In genomic region chr5:134413046-134413445, GRCh38 we compare ENCODE assay signal across 17 cellular contexts. TPM values are rescaled to one million over a fixed set of nuclear protein-coding genes. Genes with fewer than 3 reads are reported as not detected.
DNase-seq lines count a peak whose midpoint lies in the region; ATAC-seq, FAIRE-seq and TF ChIP-seq lines count a peak whose summit lies in the region.
"Had no signal": no experiment of that assay in that cellular context is flagged by ENCODE, and none has a peak within 500 bp of the region (broad histone marks: within the 10 kb centered on the region; RNA-seq: fewer than 3 reads in every experiment).

No MANE protein-coding gene starts in this region.

- H3K27me3 Mint-ChIP-seq in MCF 10A (ENCODE audit: insufficient read depth, unreplicated experiment) (no peaks in the 10 kb centered on the region), T-cell (no peaks in the 10 kb centered on the region)

- TF ChIP-seq EP300 in HepG2 (IDR thresholded peaks at IDR 0.05; ENCODE audit: low read depth in 2 of 2, low read length in 2 of 2) (no peak), HepG2 (CRISPR knock-in tag; IDR thresholded peaks at IDR 0.05; ENCODE audit: borderline replicate concordance) (no peak)

- in situ Hi-C loops in HepG2 (cut with HindIII; ENCODE audit: extremely low pct_ligation_motif_present, low pct_unique_long_range_greater_than_20kb), result loop anchor here (5.0 kb wide), 1 partner anchor 99 kb away; no protein-coding TSS in a partner anchor

- no peak for TF ChIP-seq RAD21 in HepG2 (CRISPR knock-in tag; IDR thresholded peaks at IDR 0.05)

- intact Hi-C loops in MCF 10A (cut with micrococcal nuclease), result loop anchor here (2.0 kb wide), 1 partner anchor 42 kb away; the partner anchor contains the start of gene UBE2B
- intact Hi-C loops in breast epithelium (cut with DNase I; ENCODE audit: low total_unique reads), result loop anchor here (10.0 kb wide), 2 partner anchors 52 to 112 kb away; partner anchors contain the start of gene JADE2
- intact Hi-C loops in HepG2 (cut with micrococcal nuclease; ENCODE audit: unreplicated experiment), result loop anchor here (5.0 kb wide), 2 partner anchors 41 to 164 kb away; partner anchors contain the start of gene UBE2B
- intact Hi-C loops in testis (cut with DNase I; ENCODE audit: low total_unique reads), result no loop called here

- CTCF ChIA-PET in MCF 10A (lab: Yijun Ruan, JAX), result interaction anchor here (0.6 to 8.5 kb wide), 10 partner anchors 24 to 183 kb away, joined by 3 to 86 read pairs (median 13); no protein-coding TSS in a partner anchor
- CTCF ChIA-PET in T-cell (lab: Charles Lee), result no interaction called here
- CTCF ChIA-PET in HepG2 (lab: Yijun Ruan, JAX; ENCODE audit: low intra/inter-chr PET ratio, low total read pairs), result interaction anchor here (2.1 kb wide), 1 partner anchor 165 kb away, joined by 12 read pairs; no protein-coding TSS in a partner anchor

- peaks cover 14% of the 10 kb centered on the region for H3K36me3 Mint-ChIP-seq in MCF 10A (ENCODE audit: insufficient read depth, unreplicated experiment)
- H3K36me3 Mint-ChIP-seq in T-cell, result peaks cover 4% of the 10 kb centered on the region

- H3K9ac ChIP-seq in HepG2 (ENCODE audit: insufficient read depth, low read depth, low read length), result peak overlapping the region; percentile 32

- ATAC-seq in T-cell (replicated peaks in 1 of 4), result no peak
- ATAC-seq in HepG2, result no peak
- ATAC-seq in HG02973 (IDR thresholded peaks at IDR 0.05; ENCODE audit: unreplicated experiment), result no peak
- no peak for ATAC-seq in HG02981 (IDR thresholded peaks at IDR 0.05; ENCODE audit: unreplicated experiment)
- ATAC-seq: activated T-cell treated with anti-CD3 and anti-CD28 coated beads, Interleukin-2, amount 50 U/mL, for 4 hours; SK-N-SH treated with all-trans-retinoic acid at 6 μM for 48 hours had no signal

- POLR2A ChIA-PET in MCF 10A (lab: Yijun Ruan, JAX), result interaction anchor here (0.6 to 8.3 kb wide), 13 partner anchors 16 to 188 kb away, joined by 3 to 125 read pairs (median 19); partner anchors contain the start of genes JADE2 and UBE2B
- POLR2A ChIA-PET in T-cell (lab: Charles Lee), result interaction anchor here in 1 of 2 donors (0.6 kb wide), 1 partner anchor 113 kb away, joined by 3 read pairs; no protein-coding TSS in a partner anchor
- POLR2A ChIA-PET in HepG2 (lab: Yijun Ruan, JAX), result interaction anchor here (1.2 to 8.7 kb wide), 6 partner anchors 53 to 174 kb away, joined by 4 to 127 read pairs (median 52); partner anchors contain the start of gene JADE2

- DNase-seq in MCF 10A (ENCODE audit: unreplicated experiment) (no peak), breast epithelium (ENCODE audit: low spot score in 2 of 2) (no peak), T-cell (no peak), HepG2 (ENCODE audit: low spot score) (no peak), testis (peak; percentile 28), H54 (ENCODE audit: insufficient read length, low spot score) (no peak)
- DNase-seq: activated CD4-positive, CD25-positive, alpha-beta regulatory T cell; activated T-cell treated with anti-CD3 and anti-CD28 coated beads, Interleukin-2, amount 50 U/mL, for 4 hours; dorsolateral prefrontal cortex; IMR-90; NCI-H1417; NCI-H446; nucleus accumbens had no signal

- H3K9me3 ChIP-seq in breast epithelium (no peaks in the 10 kb centered on the region), HepG2 (ENCODE audit: low read length) (no peaks in the 10 kb centered on the region), testis (no peaks in the 10 kb centered on the region)

- FAIRE-seq in HepG2 (lab: Jason Lieb, UNC) (no peak), H54 (lab: Jason Lieb, UNC) (no peak)

- no peak overlapping the region for H2AFZ ChIP-seq in HepG2 (ENCODE audit: low read length)

- no TSS peak for BruUV-seq in MCF 10A (replicated peaks; lab: Mats Ljungman, UMichigan)
- no TSS peak for BruUV-seq in HepG2 (replicated peaks; lab: Mats Ljungman, UMichigan)

- peak overlapping the region in 1 of 2 donors; percentile 84 for H3K27ac ChIP-seq in breast epithelium
- H3K27ac ChIP-seq in HepG2 (ENCODE audit: extremely low read length, insufficient read depth, low read length), result peak overlapping the region; percentile 96
- H3K27ac ChIP-seq in testis, result peak overlapping the region; percentile 66 to 83

- peak overlapping the region; percentile 91 for H3K27ac Mint-ChIP-seq in MCF 10A (ENCODE audit: low read depth, unreplicated experiment)
- no peak overlapping the region for H3K27ac Mint-ChIP-seq in T-cell

- H3K27me3 ChIP-seq in breast epithelium (no peaks in the 10 kb centered on the region), HepG2 (ENCODE audit: control insufficient read depth in 1 of 2, insufficient read depth in 2 of 2, low read length in 2 of 2) (no peaks in the 10 kb centered on the region; a peak in 1 of 5 replicates), testis (no peaks in the 10 kb centered on the region)
- H3K27me3 ChIP-seq: dorsolateral prefrontal cortex had no signal

- 62% methylated on average over 2 of the region's 2 CpGs for WGBS in HepG2 (ENCODE audit: low lambda C conversion rate)
- WGBS in testis, 2 donors, result 43 to 45% methylated on average over 2 of the region's 2 CpGs

- no peaks in the 10 kb centered on the region for H4K20me1 ChIP-seq in HepG2 (ENCODE audit: insufficient read depth, low read length)

- peaks cover 31% of the 10 kb centered on the region for H3K4me1 Mint-ChIP-seq in MCF 10A (ENCODE audit: insufficient read depth, unreplicated experiment)
- peaks cover 28 to 42% (median 41%) of the 10 kb centered on the region in 3 donors for H3K4me1 Mint-ChIP-seq in T-cell

- H3K9me3 Mint-ChIP-seq in MCF 10A (ENCODE audit: unreplicated experiment) (no peaks in the 10 kb centered on the region), T-cell (no peaks in the 10 kb centered on the region)
- H3K9me3 Mint-ChIP-seq: activated T-cell treated with anti-CD3 and anti-CD28 coated beads, Interleukin-2, amount 50 U/mL, for 4 hours; H9 had no signal

- H3K4me3 ChIP-seq in breast epithelium, result no peak overlapping the region
- peak overlapping the region in 2 of 3 experiments; percentile 94 to 95; a peak in 2 of 6 replicates for H3K4me3 ChIP-seq in HepG2 (replicated peaks in 1 of 3; ENCODE audit: insufficient read depth in 1 of 3, low read depth in 2 of 3, low read length in 3 of 3)
- no peak overlapping the region for H3K4me3 ChIP-seq in testis

- H3K36me3 ChIP-seq in breast epithelium (no peaks in the 10 kb centered on the region), HepG2 (replicated peaks in 1 of 2; ENCODE audit: control insufficient read depth in 1 of 2, insufficient read depth in 2 of 2, low read length in 2 of 2) (no peaks in the 10 kb centered on the region; a peak in 2 of 5 replicates), testis (ENCODE audit: low read depth, missing control alignments) (no peaks in the 10 kb centered on the region)

- TF ChIP-seq CTCF in MCF 10A (IDR thresholded peaks at IDR 0.05; ENCODE audit: unreplicated experiment), result no peak
- TF ChIP-seq CTCF in breast epithelium (IDR thresholded peaks at IDR 0.05), result no peak
- no peak for TF ChIP-seq CTCF in HepG2 (CRISPR knock-in tag; IDR thresholded peaks at IDR 0.05)
- TF ChIP-seq CTCF in testis (IDR thresholded peaks at IDR 0.05), result no peak

- H3K4me2 ChIP-seq in HepG2 (ENCODE audit: low read depth, low read length), result peak overlapping the region; percentile 94

- H3K4me1 ChIP-seq in breast epithelium (peaks cover 4 to 8% of the 10 kb centered on the region in 2 donors), HepG2 (ENCODE audit: insufficient read depth, low read length) (peaks cover 76% of the 10 kb centered on the region), testis (peaks cover 32% of the 10 kb centered on the region)

- H3K4me3 Mint-ChIP-seq in MCF 10A (ENCODE audit: unreplicated experiment), result no peak overlapping the region
- H3K4me3 Mint-ChIP-seq in T-cell, result peak overlapping the region; percentile 37 to 93 (median 91)

- peaks cover 26% of the 10 kb centered on the region for H3K79me2 ChIP-seq in HepG2 (ENCODE audit: insufficient read depth, low read length)

- TF ChIP-seq POLR2A in breast epithelium (IDR thresholded peaks at IDR 0.05), result no peak
- no peak for TF ChIP-seq POLR2A in HepG2 (IDR thresholded peaks at IDR 0.05; ENCODE audit: insufficient read depth in 1 of 2, low read depth in 2 of 2, low read length in 2 of 2)
- no peak for TF ChIP-seq POLR2A in testis (IDR thresholded peaks at IDR 0.05)
- TF ChIP-seq POLR2A in H54 (IDR thresholded peaks at IDR 0.05; ENCODE audit: low read depth, low read length), result no peak

RNA-seq across cellular contexts. Expression of gene CDKN2AIPNL, which starts 1.4 kb away (rescaled TPM):
- total RNA-seq in MCF 10A (2022), result 75.1 and 82.4 TPM in 2 replicates
- 10 to 100 TPM; 16.2 to 20.8 (median 19.7) TPM for total RNA-seq in breast epithelium
- total RNA-seq in T-cell, result 10 to 100 TPM; 14.0 to 17.3 (median 15.3) TPM
- 46.5 and 51.2 TPM in 2 replicates for total RNA-seq in HepG2 (2016; rRNA removed; fragmentation: Illumina TruSeq; extraction: Trizol)
- 43.9 and 45.2 TPM in 2 replicates for total RNA-seq in HepG2 (2016; cell fraction: cytosol; rRNA removed; fragmentation: Illumina TruSeq; extraction: Trizol; ENCODE audit: low read depth)
- total RNA-seq in HepG2 (2016; cell fraction: insoluble cytoplasmic fraction; rRNA removed; fragmentation: Illumina TruSeq; extraction: Trizol), result 51.0 and 57.6 TPM in 2 replicates
- 82.5 and 85.3 TPM in 2 replicates for total RNA-seq in HepG2 (2016; cell fraction: membrane; rRNA removed; fragmentation: Illumina TruSeq; extraction: Trizol)
- 16.1 and 18.5 TPM in 2 replicates for total RNA-seq in HepG2 (2016; cell fraction: nucleus; rRNA removed; fragmentation: Illumina TruSeq; extraction: Trizol)
- 13.5 and 17.4 TPM in 2 replicates for polyA plus RNA-seq in HepG2 (2011; rRNA removed)
- 15.3 and 17.9 TPM in 2 replicates for polyA plus RNA-seq in HepG2 (2011; cell fraction: cytosol; rRNA removed)
- polyA plus RNA-seq in HepG2 (2011; cell fraction: nucleus; rRNA removed), result 3.4 and 4.0 TPM in 2 replicates
- 16.4 and 22.9 TPM in 2 replicates for polyA plus RNA-seq in HepG2 (2012)
- 45.6 and 53.1 TPM in 2 replicates for polyA plus RNA-seq in HepG2 (2016; cell fraction: cytosol; fragmentation: Illumina TruSeq; extraction: Trizol; ENCODE audit: low read depth)
- 52.5 and 57.0 TPM in 2 replicates for polyA plus RNA-seq in HepG2 (2016; cell fraction: insoluble cytoplasmic fraction; fragmentation: Illumina TruSeq; extraction: Trizol; ENCODE audit: low read depth)
- 72.1 and 73.9 TPM in 2 replicates for polyA plus RNA-seq in HepG2 (2016; cell fraction: membrane; fragmentation: Illumina TruSeq; extraction: Trizol; ENCODE audit: low read depth)
- polyA plus RNA-seq in HepG2 (2016; cell fraction: nucleus; fragmentation: Illumina TruSeq; extraction: Trizol; ENCODE audit: insufficient read depth, low read depth), result 25.5 and 28.1 TPM in 2 replicates
- polyA minus RNA-seq in HepG2 (2011; rRNA and poly(A)+ RNA removed; ENCODE audit: low replicate concordance), result 7.8 TPM in 2 replicates
- polyA minus RNA-seq in HepG2 (2011; cell fraction: cytosol; rRNA and poly(A)+ RNA removed), result 5.6 and 10.3 TPM in 2 replicates
- polyA minus RNA-seq in HepG2 (2011; cell fraction: nucleus; rRNA and poly(A)+ RNA removed), result 5.3 and 6.8 TPM in 2 replicates
- total RNA-seq in testis, result 10 to 100 TPM; 36.0 to 42.6 TPM
- 37.1 TPM for polyA plus RNA-seq in testis (ENCODE audit: insufficient read depth, low read depth, low replicate concordance)

RNA-seq across cellular contexts. Expression of gene UBE2B, which starts 41.7 kb away (rescaled TPM):
- 178 and 186 TPM in 2 replicates for total RNA-seq in MCF 10A (2022)
- total RNA-seq in breast epithelium, result 10 to 100 TPM; 54.6 to 76.7 (median 72.2) TPM
- total RNA-seq in T-cell, result 100 to 1,000 TPM in 3 of 5 donors, 10 to 100 TPM in 2; 97.2 to 135 (median 101) TPM
- total RNA-seq in HepG2 (2016; rRNA removed; fragmentation: Illumina TruSeq; extraction: Trizol), result 25.2 and 56.7 TPM in 2 replicates
- 16.1 and 17.6 TPM in 2 replicates for total RNA-seq in HepG2 (2016; cell fraction: cytosol; rRNA removed; fragmentation: Illumina TruSeq; extraction: Trizol; ENCODE audit: low read depth)
- total RNA-seq in HepG2 (2016; cell fraction: insoluble cytoplasmic fraction; rRNA removed; fragmentation: Illumina TruSeq; extraction: Trizol), result 29.1 and 44.6 TPM in 2 replicates
- total RNA-seq in HepG2 (2016; cell fraction: membrane; rRNA removed; fragmentation: Illumina TruSeq; extraction: Trizol), result 26.0 and 31.6 TPM in 2 replicates
- 26.2 and 31.7 TPM in 2 replicates for total RNA-seq in HepG2 (2016; cell fraction: nucleus; rRNA removed; fragmentation: Illumina TruSeq; extraction: Trizol)
- polyA plus RNA-seq in HepG2 (2011; rRNA removed), result 35.1 and 56.0 TPM in 2 replicates
- polyA plus RNA-seq in HepG2 (2011; cell fraction: cytosol; rRNA removed), result 18.5 and 31.0 TPM in 2 replicates
- polyA plus RNA-seq in HepG2 (2011; cell fraction: nucleus; rRNA removed), result 12.3 and 14.0 TPM in 2 replicates
- 85.2 and 106 TPM in 2 replicates for polyA plus RNA-seq in HepG2 (2012)
- polyA plus RNA-seq in HepG2 (2016; cell fraction: cytosol; fragmentation: Illumina TruSeq; extraction: Trizol; ENCODE audit: low read depth), result 101 and 112 TPM in 2 replicates
- polyA plus RNA-seq in HepG2 (2016; cell fraction: insoluble cytoplasmic fraction; fragmentation: Illumina TruSeq; extraction: Trizol; ENCODE audit: low read depth), result 182 and 192 TPM in 2 replicates
- 120 and 123 TPM in 2 replicates for polyA plus RNA-seq in HepG2 (2016; cell fraction: membrane; fragmentation: Illumina TruSeq; extraction: Trizol; ENCODE audit: low read depth)
- 90.3 and 94.9 TPM in 2 replicates for polyA plus RNA-seq in HepG2 (2016; cell fraction: nucleus; fragmentation: Illumina TruSeq; extraction: Trizol; ENCODE audit: insufficient read depth, low read depth)
- 10.4 and 11.4 TPM in 2 replicates for polyA minus RNA-seq in HepG2 (2011; rRNA and poly(A)+ RNA removed; ENCODE audit: low replicate concordance)
- 32.0 and 33.5 TPM in 2 replicates for polyA minus RNA-seq in HepG2 (2011; cell fraction: cytosol; rRNA and poly(A)+ RNA removed)
- polyA minus RNA-seq in HepG2 (2011; cell fraction: nucleus; rRNA and poly(A)+ RNA removed), result 29.6 and 45.0 TPM in 2 replicates
- total RNA-seq in testis, result 10 to 100 TPM; 70.9 to 87.4 TPM
- 95.6 TPM for polyA plus RNA-seq in testis (ENCODE audit: insufficient read depth, low read depth, low replicate concordance)

RNA-seq across cellular contexts. Expression of gene CDKL3, which starts 46.1 kb away (rescaled TPM):
- total RNA-seq in MCF 10A (2022) (9.0 and 12.8 TPM in 2 replicates), breast epithelium (1 to 10 TPM; 1.3 to 2.3 (median 1.4) TPM), T-cell (1 to 10 TPM in 3 of 5 donors, under 1 TPM in 2; 0.32 to 1.6 (median 1.2) TPM), HepG2 (2016; rRNA removed; fragmentation: Illumina TruSeq; extraction: Trizol) (2.2 and 4.5 TPM in 2 replicates), testis (10 to 100 TPM in 1 of 2 donors, 1 to 10 TPM in 1; 9.7 to 20.3 TPM)
- total RNA-seq in HepG2 (2016; cell fraction: cytosol; rRNA removed; fragmentation: Illumina TruSeq; extraction: Trizol; ENCODE audit: low read depth), result 1.3 and 3.9 TPM in 2 replicates
- 2.9 and 3.7 TPM in 2 replicates for total RNA-seq in HepG2 (2016; cell fraction: insoluble cytoplasmic fraction; rRNA removed; fragmentation: Illumina TruSeq; extraction: Trizol)
- total RNA-seq in HepG2 (2016; cell fraction: membrane; rRNA removed; fragmentation: Illumina TruSeq; extraction: Trizol), result 2.3 and 4.5 TPM in 2 replicates
- 0.68 and 1.2 TPM in 2 replicates for total RNA-seq in HepG2 (2016; cell fraction: nucleus; rRNA removed; fragmentation: Illumina TruSeq; extraction: Trizol)
- polyA plus RNA-seq in HepG2 (2011; rRNA removed) (4.1 and 4.3 TPM in 2 replicates), testis (ENCODE audit: insufficient read depth, low read depth, low replicate concordance) (23.4 TPM)
- polyA plus RNA-seq in HepG2 (2011; cell fraction: cytosol; rRNA removed), result 0.63 and 1.5 TPM in 2 replicates
- polyA plus RNA-seq in HepG2 (2011; cell fraction: nucleus; rRNA removed), result 1.3 and 1.7 TPM in 2 replicates
- polyA plus RNA-seq in HepG2 (2012), result 3.8 and 7.8 TPM in 2 replicates
- polyA plus RNA-seq in HepG2 (2016; cell fraction: cytosol; fragmentation: Illumina TruSeq; extraction: Trizol; ENCODE audit: low read depth), result 1.5 and 1.6 TPM in 2 replicates
- polyA plus RNA-seq in HepG2 (2016; cell fraction: insoluble cytoplasmic fraction; fragmentation: Illumina TruSeq; extraction: Trizol; ENCODE audit: low read depth), result 2.5 and 2.9 TPM in 2 replicates
- 1.9 and 2.0 TPM in 2 replicates for polyA plus RNA-seq in HepG2 (2016; cell fraction: membrane; fragmentation: Illumina TruSeq; extraction: Trizol; ENCODE audit: low read depth)
- 1.5 and 3.4 TPM in 2 replicates for polyA plus RNA-seq in HepG2 (2016; cell fraction: nucleus; fragmentation: Illumina TruSeq; extraction: Trizol; ENCODE audit: insufficient read depth, low read depth)
- 0.58 TPM in 1 of 2 replicates, not detected in the other for polyA minus RNA-seq in HepG2 (2011; rRNA and poly(A)+ RNA removed; ENCODE audit: low replicate concordance)
- polyA minus RNA-seq in HepG2 (2011; cell fraction: cytosol; rRNA and poly(A)+ RNA removed), result 1.1 TPM in 1 of 2 replicates, not detected in the other
- 0.90 TPM in 1 of 2 replicates, not detected in the other for polyA minus RNA-seq in HepG2 (2011; cell fraction: nucleus; rRNA and poly(A)+ RNA removed)

Comparison
In these comparisons a context has a peak if more than half of its experiments do, and no peak if none do; other contexts are left out.
1. H3K4me3 ChIP-seq: peak in HepG2 (2 of 3); none in breast epithelium (0 of 3) and testis (0 of 2).
2. CTCF ChIA-PET loops: an anchor here in MCF 10A (0.6 to 8.5 kb wide) and HepG2 (2.1 kb wide); none called in T-cell.